ENCODE assay signal across 29 cellular contexts in genomic region chr9:28941856-28942255, GRCh38.
"Had no signal": no experiment of that assay in that cellular context is flagged by ENCODE, and none has a peak within 500 bp of the region (broad histone marks: within the 10 kb centered on the region; RNA-seq: fewer than 3 reads in every experiment).

No MANE protein-coding gene starts in this region.

- H3K9me3 ChIP-seq: esophagus squamous epithelium, heart right ventricle, mucosa of descending colon, prostate gland, right atrium auricular region, thyroid gland had no signal

- H3K4me1 ChIP-seq: esophagus squamous epithelium, heart right ventricle, prostate gland, right atrium auricular region, thyroid gland had no signal

- H3K27me3 ChIP-seq: esophagus squamous epithelium, heart right ventricle, right atrium auricular region, thyroid gland had no signal

- H3K4me1 Mint-ChIP-seq: mesothelial cell of epicardium; naive B cell; stimulated activated naive CD8-positive, alpha-beta T cell treated with anti-CD3 and anti-CD28 coated beads, Interleukin-15, amount 100 ng/mL, for 72 hours had no signal

- H3K27ac Mint-ChIP-seq: effector memory CD8-positive, alpha-beta T cell; mesothelial cell of epicardium; naive B cell; natural killer cell treated with Interleukin-12 subunit alpha and Interleukin-12 subunit beta and Interleukin-15 and Interleukin-18, amount 100 ng/mL, for 72 hours; stimulated activated naive CD8-positive, alpha-beta T cell treated with anti-CD3 and anti-CD28 coated beads, Interleukin-15, amount 100 ng/mL, for 72 hours; type B pancreatic cell had no signal

- H3K36me3 ChIP-seq: esophagus squamous epithelium, heart right ventricle, prostate gland, right atrium auricular region, thyroid gland had no signal

- DNase-seq: cortex of kidney; effector memory CD8-positive, alpha-beta T cell; erythroblast; esophagus squamous epithelium; foreskin melanocyte; glutamatergic neuron; heart right ventricle; hippocampal formation; kidney; mesenchymal stem cell; mucosa of descending colon; naive B cell; nucleus accumbens; stimulated activated CD4-positive, alpha-beta T cell treated with anti-CD3 and anti-CD28 coated beads, Interleukin-12 subunit alpha, Interleukin-12 subunit beta, amount 100 ng/mL, for 4 hours; stimulated activated CD4-positive, alpha-beta T cell treated with anti-CD3 and anti-CD28 coated beads, Interleukin-1b, Interleukin-23, amount 100 ng/mL, for 48 hours; stimulated activated CD4-positive, alpha-beta T cell treated with anti-CD3 and anti-CD28 coated beads, Interleukin-4, amount 100 ng/mL, for 1 hour; stimulated activated CD8-positive, alpha-beta memory T cell treated with anti-CD3 and anti-CD28 coated beads, Interleukin-4, amount 100 ng/mL, for 48 hours; stimulated activated naive CD4-positive, alpha-beta T cell; stimulated activated naive CD8-positive, alpha-beta T cell treated with anti-CD3 and anti-CD28 coated beads, Interleukin-15, amount 100 ng/mL, for 72 hours; thyroid gland had no signal

- H3K36me3 Mint-ChIP-seq: mesothelial cell of epicardium; naive B cell; natural killer cell treated with Interleukin-12 subunit alpha and Interleukin-12 subunit beta and Interleukin-15 and Interleukin-18, amount 100 ng/mL, for 72 hours; type B pancreatic cell had no signal

- H3K4me3 Mint-ChIP-seq: effector memory CD8-positive, alpha-beta T cell; mesothelial cell of epicardium; naive B cell; natural killer cell treated with Interleukin-12 subunit alpha and Interleukin-12 subunit beta and Interleukin-15 and Interleukin-18, amount 100 ng/mL, for 72 hours; neural crest cell; stimulated activated naive CD8-positive, alpha-beta T cell treated with anti-CD3 and anti-CD28 coated beads, Interleukin-15, amount 100 ng/mL, for 72 hours; type B pancreatic cell had no signal

- H3K27ac ChIP-seq: esophagus squamous epithelium, heart right ventricle, prostate gland, right atrium auricular region, thyroid gland had no signal

- ATAC-seq: effector memory CD8-positive, alpha-beta T cell; heart right ventricle; left lobe of liver; mucosa of descending colon; natural killer cell treated with Interleukin-12 subunit alpha and Interleukin-12 subunit beta and Interleukin-15 and Interleukin-18, amount 100 ng/mL, for 72 hours; sciatic nerve; stimulated activated naive CD8-positive, alpha-beta T cell treated with anti-CD3 and anti-CD28 coated beads, Interleukin-15, amount 100 ng/mL, for 72 hours had no signal

- H3K27me3 Mint-ChIP-seq: effector memory CD8-positive, alpha-beta T cell; naive B cell; natural killer cell treated with Interleukin-12 subunit alpha and Interleukin-12 subunit beta and Interleukin-15 and Interleukin-18, amount 100 ng/mL, for 72 hours; stimulated activated naive CD8-positive, alpha-beta T cell treated with anti-CD3 and anti-CD28 coated beads, Interleukin-15, amount 100 ng/mL, for 72 hours had no signal

- H3K4me3 ChIP-seq: esophagus squamous epithelium, heart right ventricle, mucosa of descending colon, prostate gland, right atrium auricular region, smooth muscle cell, thyroid gland had no signal

- H3K9me3 Mint-ChIP-seq: mesothelial cell of epicardium, neural crest cell, type B pancreatic cell had no signal
